In genomic region chr2:156539086-156539485, GRCh38 we compare ENCODE assay signal across 20 cellular contexts.
"Had no signal": no experiment of that assay in that cellular context is flagged by ENCODE, and none has a peak within 500 bp of the region (broad histone marks: within the 10 kb centered on the region; RNA-seq: fewer than 3 reads in every experiment).

No MANE protein-coding gene starts in this region.

- H3K27me3 Mint-ChIP-seq: dendritic cell treated with granulocyte-macrophage colony-stimulating factor and Interleukin-4, amounts not matched to agents 40 ng/mL and 50 ng/mL, for 4 days; memory B cell; type B pancreatic cell had no signal

- H3K9me3 Mint-ChIP-seq: dendritic cell treated with granulocyte-macrophage colony-stimulating factor and Interleukin-4, amounts not matched to agents 40 ng/mL and 50 ng/mL, for 4 days; immature natural killer cell; natural killer cell; type B pancreatic cell had no signal

- H3K36me3 ChIP-seq: gastroesophageal sphincter, lower lobe of right lung, right atrium auricular region, stomach, uterus had no signal

- H3K27me3 ChIP-seq: esophagus squamous epithelium, gastroesophageal sphincter, right atrium auricular region, stomach, uterus had no signal

- H3K27ac Mint-ChIP-seq: dendritic cell treated with granulocyte-macrophage colony-stimulating factor and Interleukin-4, amounts not matched to agents 40 ng/mL and 50 ng/mL, for 4 days; immature natural killer cell; mesothelial cell of epicardium; natural killer cell; type B pancreatic cell had no signal

- ATAC-seq: gastroesophageal sphincter, lower lobe of right lung, natural killer cell had no signal

- H3K27ac ChIP-seq: esophagus squamous epithelium, left ventricle myocardium inferior, lower lobe of right lung, right atrium auricular region, stomach, uterus had no signal

- DNase-seq: esophagus squamous epithelium; foreskin fibroblast; immature natural killer cell; kidney; left cardiac atrium; left ventricle myocardium inferior; lower lobe of right lung; natural killer cell; small intestine; stimulated activated CD4-positive, alpha-beta T cell treated with anti-CD3 and anti-CD28 coated beads, Interleukin-12 subunit alpha, Interleukin-12 subunit beta, amount 100 ng/mL, for 4 hours; stimulated activated naive CD4-positive, alpha-beta T cell; stomach; uterus had no signal

- H3K36me3 Mint-ChIP-seq: natural killer cell, type B pancreatic cell had no signal

- H3K4me1 ChIP-seq: left ventricle myocardium inferior, right atrium auricular region, uterus had no signal

- H3K4me3 ChIP-seq: esophagus squamous epithelium, gastroesophageal sphincter, left ventricle myocardium inferior, lower lobe of right lung, right atrium auricular region, stomach, uterus had no signal

- H3K4me3 Mint-ChIP-seq: dendritic cell treated with granulocyte-macrophage colony-stimulating factor and Interleukin-4, amounts not matched to agents 40 ng/mL and 50 ng/mL, for 4 days; immature natural killer cell; mesothelial cell of epicardium; natural killer cell; neural crest cell; type B pancreatic cell had no signal

- H3K9me3 ChIP-seq: esophagus squamous epithelium, lower lobe of right lung, right atrium auricular region, stomach, uterus had no signal
